12 cellular contexts compared by ENCODE assay signal in genomic region chr15:43209059-43209824, GRCh38. TPM values are rescaled to one million over a fixed set of nuclear protein-coding genes. Genes with fewer than 3 reads are reported as not detected.
DNase-seq lines count a peak whose midpoint lies in the region; ATAC-seq and TF ChIP-seq lines count a peak whose summit lies in the region.
"Had no signal": no experiment of that assay in that cellular context is flagged by ENCODE, and none has a peak within 500 bp of the region (broad histone marks: within the 10 kb centered on the region; RNA-seq: fewer than 3 reads in every experiment).

No MANE protein-coding gene starts in this region.

- H3K9me3 Mint-ChIP-seq in neural progenitor cell = no peaks in the 10 kb centered on the region
- H3K9me3 Mint-ChIP-seq: activated CD4-positive, alpha-beta T cell treated with anti-CD3 and anti-CD28 coated beads, Interleukin-2, amount 10 ng/mL, durations not matched to agents 7 days and 5 days; activated naive CD8-positive, alpha-beta T cell treated with anti-CD3 and anti-CD28 coated beads, Interleukin-2, amount 50 U/mL, for 24 hours had no signal

- no peaks in the 10 kb centered on the region for H3K79me2 ChIP-seq in neural progenitor cell (ENCODE audit: low read depth)

- no peaks in the 10 kb centered on the region for H3K4me1 ChIP-seq in neural progenitor cell
- H3K4me1 ChIP-seq: pancreas had no signal

- no peak overlapping the region for H3K9ac ChIP-seq in neural progenitor cell

- H4K20me1 ChIP-seq in neural progenitor cell (ENCODE audit: low read depth) = no peaks in the 10 kb centered on the region

- H3K4me1 Mint-ChIP-seq in neural progenitor cell = peaks cover 1% of the 10 kb centered on the region

- H3K36me3 ChIP-seq in MG63 (no peaks in the 10 kb centered on the region), neural progenitor cell (no peaks in the 10 kb centered on the region)
- H3K36me3 ChIP-seq: pancreas had no signal

- peaks cover 2% of the 10 kb centered on the region for H3K27me3 Mint-ChIP-seq in neural progenitor cell (ENCODE audit: insufficient read depth, low read depth)

- H3K4me2 ChIP-seq in neural progenitor cell = no peak overlapping the region

- H3F3A ChIP-seq in neural progenitor cell (ENCODE audit: low read depth) = no peaks in the 10 kb centered on the region

- no peak overlapping the region for H3K27ac ChIP-seq in neural progenitor cell
- H3K27ac ChIP-seq: pancreas had no signal

- H3K36me3 Mint-ChIP-seq in neural progenitor cell = no peaks in the 10 kb centered on the region

- no peaks in the 10 kb centered on the region for H3K9me3 ChIP-seq in MG63
- H3K9me3 ChIP-seq in neural progenitor cell (ENCODE audit: low read depth) = no peaks in the 10 kb centered on the region
- H3K9me3 ChIP-seq: pancreas had no signal

- peak overlapping the region; percentile 92 for H2AFZ ChIP-seq in neural progenitor cell (replicated peaks)

- peak; percentile 8 to 24 for DNase-seq in SHP77 (lab: John Stamatoyannopoulos, UW)
- DNase-seq in SHP77 treated with DMSO at 0.1 percent for 48 hours (lab: John Stamatoyannopoulos, UW) = no peak
- DNase-seq in MG63 = peak; percentile 4
- peak; percentile 64 for DNase-seq in ecto neural progenitor cell (ENCODE audit: low spot score)
- DNase-seq in neural progenitor cell (ENCODE audit: low spot score) = peak; percentile 64
- no peak for DNase-seq in NCI-H1417 (lab: John Stamatoyannopoulos, UW)
- DNase-seq in SIG-M5 treated with dmso at 0.1 percent for 504 hours (lab: John Stamatoyannopoulos, UW; ENCODE audit: unreplicated experiment) = no peak
- DNase-seq: activated CD4-positive, alpha-beta T cell treated with anti-CD3 and anti-CD28 coated beads, Interleukin-2, amount 10 ng/mL, durations not matched to agents 7 days and 5 days; activated naive CD8-positive, alpha-beta T cell treated with anti-CD3 and anti-CD28 coated beads, Interleukin-2, amount 50 U/mL, for 24 hours; NCI-H2081; pancreas had no signal

- peak; percentile 48 for TF ChIP-seq CTCF in neural progenitor cell (IDR thresholded peaks at IDR 0.05)

- no peak overlapping the region for H3K4me3 ChIP-seq in MG63
- H3K4me3 ChIP-seq in neural progenitor cell = no peak overlapping the region
- H3K4me3 ChIP-seq: pancreas had no signal

- no peak overlapping the region for H3K27ac Mint-ChIP-seq in neural progenitor cell
- H3K27ac Mint-ChIP-seq: activated CD4-positive, alpha-beta T cell treated with anti-CD3 and anti-CD28 coated beads, Interleukin-2, amount 10 ng/mL, durations not matched to agents 7 days and 5 days; activated naive CD8-positive, alpha-beta T cell treated with anti-CD3 and anti-CD28 coated beads, Interleukin-2, amount 50 U/mL, for 24 hours had no signal

- no peaks in the 10 kb centered on the region for H3K27me3 ChIP-seq in MG63
- H3K27me3 ChIP-seq in neural progenitor cell = no peaks in the 10 kb centered on the region
- H3K27me3 ChIP-seq: pancreas had no signal

- no peak for ATAC-seq in HG02970 (IDR thresholded peaks at IDR 0.05; ENCODE audit: low FRiP score, unreplicated experiment)
- ATAC-seq: activated naive CD8-positive, alpha-beta T cell treated with anti-CD3 and anti-CD28 coated beads, Interleukin-2, amount 50 U/mL, for 24 hours had no signal

- H3K4me3 Mint-ChIP-seq in neural progenitor cell = no peak overlapping the region
- H3K4me3 Mint-ChIP-seq: activated CD4-positive, alpha-beta T cell treated with anti-CD3 and anti-CD28 coated beads, Interleukin-2, amount 10 ng/mL, durations not matched to agents 7 days and 5 days; activated naive CD8-positive, alpha-beta T cell treated with anti-CD3 and anti-CD28 coated beads, Interleukin-2, amount 50 U/mL, for 24 hours had no signal

RNA-seq across cellular contexts. Expression of gene EPB42, which starts 11.6 kb away (rescaled TPM):
- total RNA-seq in MG63 (2014; rRNA removed; shearing (Covaris generic); ENCODE audit: low replicate concordance) = not detected in 2 replicates
- not detected in 2 replicates for total RNA-seq in neural progenitor cell (ENCODE audit: low replicate concordance)
- total RNA-seq: activated CD4-positive, alpha-beta T cell treated with anti-CD3 and anti-CD28 coated beads, Interleukin-2, amount 10 ng/mL, durations not matched to agents 7 days and 5 days; pancreas had no signal

RNA-seq across cellular contexts. Expression of gene CCNDBP1, which starts 24.0 kb away (rescaled TPM):
- 58.9 and 97.1 TPM in 2 replicates for total RNA-seq in MG63 (2014; rRNA removed; shearing (Covaris generic); ENCODE audit: low replicate concordance)
- total RNA-seq in neural progenitor cell (ENCODE audit: low replicate concordance) = 43.1 and 44.3 TPM in 2 replicates

RNA-seq across cellular contexts. Expression of gene TGM5, which starts 57.5 kb away (rescaled TPM):
- total RNA-seq in MG63 (2014; rRNA removed; shearing (Covaris generic); ENCODE audit: low replicate concordance) = 0.07 TPM in 1 of 2 replicates, not detected in the other
- not detected in 2 replicates for total RNA-seq in neural progenitor cell (ENCODE audit: low replicate concordance)
- total RNA-seq: activated CD4-positive, alpha-beta T cell treated with anti-CD3 and anti-CD28 coated beads, Interleukin-2, amount 10 ng/mL, durations not matched to agents 7 days and 5 days; pancreas had no signal

Comparison
In these comparisons a context has a peak if more than half of its experiments do, and no peak if none do; other contexts are left out.
1. DNase-seq: peak in SHP77 (2 of 2), MG63 (single experiment), ecto neural progenitor cell (single experiment) and neural progenitor cell (single experiment); none in SHP77 treated with DMSO at 0.1 percent for 48 hours (single experiment), NCI-H1417 (0 of 3) and SIG-M5 treated with dmso at 0.1 percent for 504 hours (single experiment).